Comparison of ENCODE assay signal across 9 cellular contexts in genomic region chr11:62654297-62654696, GRCh38. TPM values are rescaled to one million over a fixed set of nuclear protein-coding genes. Genes with fewer than 3 reads are reported as not detected.
DNase-seq lines count a peak whose midpoint lies in the region; ATAC-seq, FAIRE-seq and TF ChIP-seq lines count a peak whose summit lies in the region.
"Had no signal": no experiment of that assay in that cellular context is flagged by ENCODE, and none has a peak within 500 bp of the region (broad histone marks: within the 10 kb centered on the region; RNA-seq: fewer than 3 reads in every experiment).

No MANE protein-coding gene starts in this region.

- CTCF ChIA-PET in RWPE1 (lab: Yijun Ruan, JAX), result interaction anchor here (1.0 kb wide), 1 partner anchor 10 kb away, joined by 5 read pairs; the partner anchor contains the start of genes C11orf98 and CSKMT

- peaks cover 4% of the 10 kb centered on the region for H3K79me1 ChIP-seq in neuronal stem cell (ENCODE audit: low read depth, low read length)

- no peak overlapping the region for H3K4me3 ChIP-seq in neuronal stem cell (ENCODE audit: low read length in 2 of 2)

- TF ChIP-seq POLR2A in GM12892 (IDR thresholded peaks at IDR 0.05; ENCODE audit: low read depth, low read length), result no peak

- H2AK5ac ChIP-seq in neuronal stem cell (ENCODE audit: low read depth, low read length), result no peak overlapping the region

- no peak overlapping the region for H3K14ac ChIP-seq in neuronal stem cell (ENCODE audit: low read length)

- H3K27ac ChIP-seq in RWPE1 (peak overlapping the region; percentile 91), neuronal stem cell (replicated peaks; ENCODE audit: low read length) (no peak overlapping the region)

- H2AFZ ChIP-seq in neuronal stem cell (ENCODE audit: low read length), result no peak overlapping the region

- no peaks in the 10 kb centered on the region for H3K27me3 ChIP-seq in neuronal stem cell (ENCODE audit: control insufficient read depth in 3 of 3, insufficient read depth in 3 of 3, low read depth in 1 of 3, low read length in 3 of 3)

- H3K4me1 Mint-ChIP-seq in mesothelial cell of epicardium, result peaks cover 12% of the 10 kb centered on the region

- H3K27me3 Mint-ChIP-seq in mesothelial cell of epicardium (ENCODE audit: low read depth), result no peaks in the 10 kb centered on the region

- H3K4ac ChIP-seq in neuronal stem cell (ENCODE audit: low read length), result no peak overlapping the region

- peaks cover 4 to 10% of the 10 kb centered on the region in 2 donors for H3K36me3 ChIP-seq in neuronal stem cell (replicated peaks in 1 of 2; ENCODE audit: control insufficient read depth in 2 of 2, insufficient read depth in 2 of 2, low read length in 2 of 2)

- H3K4me3 Mint-ChIP-seq in mesothelial cell of epicardium, result peak overlapping the region; percentile 18

- TF ChIP-seq CTCF in RWPE1 (conservative IDR thresholded peaks at IDR 0.05; ENCODE audit: low read depth) (no peak), mesothelial cell of epicardium (IDR thresholded peaks at IDR 0.05; ENCODE audit: unreplicated experiment) (no peak)

- no peak overlapping the region for H4K8ac ChIP-seq in neuronal stem cell (ENCODE audit: low read depth, low read length)

- POLR2A ChIA-PET in RWPE1 (lab: Yijun Ruan, JAX; ENCODE audit: low non-redundant PET), result interaction anchor here (0.6 to 2.4 kb wide), 3 partner anchors 11 to 73 kb away, joined by 4 to 16 read pairs (median 4); partner anchors contain the start of genes C11orf98 and CSKMT

- H4K91ac ChIP-seq in neuronal stem cell (ENCODE audit: low read depth, low read length, poor library complexity), result no peak overlapping the region

- H3K36me3 Mint-ChIP-seq in mesothelial cell of epicardium, result peaks cover 4% of the 10 kb centered on the region

- no peak overlapping the region for H2BK5ac ChIP-seq in neuronal stem cell (ENCODE audit: low read length)

- no peak for DNase-seq in GM12892 (ENCODE audit: insufficient read length)
- no peak for DNase-seq in RWPE1 (ENCODE audit: low spot score)
- no peak for DNase-seq in mesothelial cell of epicardium (ENCODE audit: low spot score in 2 of 2, unreplicated experiment in 2 of 2)
- DNase-seq in neuronal stem cell (ENCODE audit: low spot score), result no peak
- DNase-seq: DMS153, NCI-H2107 had no signal

- H2BK12ac ChIP-seq in neuronal stem cell (ENCODE audit: low read length), result no peak overlapping the region

- H3K9me3 Mint-ChIP-seq in mesothelial cell of epicardium, result no peaks in the 10 kb centered on the region

- H3K4me1 ChIP-seq in neuronal stem cell (ENCODE audit: control insufficient read depth in 2 of 2, insufficient read depth in 1 of 2, low read depth in 1 of 2, low read length in 2 of 2), result peaks cover 0 to 4% of the 10 kb centered on the region in 2 donors

- FAIRE-seq in GM12892 (lab: Jason Lieb, UNC), result peak; percentile 50
- FAIRE-seq: RCC 7860 had no signal

- ATAC-seq in GM19351 (IDR thresholded peaks at IDR 0.05; ENCODE audit: unreplicated experiment), result no peak
- ATAC-seq in GM21360 (IDR thresholded peaks at IDR 0.05; ENCODE audit: unreplicated experiment), result no peak

- H3K27ac Mint-ChIP-seq in mesothelial cell of epicardium, result no peak overlapping the region

- 100% methylated on average over 1 of the region's 11 CpGs; no CpG with 5 or more reads in 1 of the 2 donors for WGBS in neuronal stem cell (ENCODE audit: extremely low coverage in 2 of 2, insufficient read length in 2 of 2, insufficient replicate concordance in 1 of 2), 2 donors

- no peaks in the 10 kb centered on the region for H3K9me3 ChIP-seq in neuronal stem cell (replicated peaks in 1 of 2; ENCODE audit: control insufficient read depth in 2 of 2, insufficient read depth in 1 of 2, low read depth in 1 of 2, low read length in 2 of 2)

- H3K23ac ChIP-seq in neuronal stem cell (ENCODE audit: low read depth, low read length, poor library complexity), result no peak overlapping the region

- H2BK120ac ChIP-seq in neuronal stem cell (ENCODE audit: low read depth, low read length), result no peak overlapping the region

- no peak overlapping the region for H3K9ac ChIP-seq in neuronal stem cell (ENCODE audit: low read depth, low read length, poor library complexity)

- no peak overlapping the region for H3K4me2 ChIP-seq in neuronal stem cell (ENCODE audit: insufficient read depth, low read length, poor library complexity, severe bottlenecking)

- no peak overlapping the region for H3K18ac ChIP-seq in neuronal stem cell (ENCODE audit: low read length)

- no peak overlapping the region for H2BK15ac ChIP-seq in neuronal stem cell (ENCODE audit: low read length)

RNA-seq across cellular contexts. Expression of gene INTS5, which starts 1.2 kb away (rescaled TPM):
- polyA plus RNA-seq in GM12892 (2012; ENCODE audit: missing spikeins), result 8.6 TPM
- 21.0 to 22.3 TPM (median 21.1 TPM) in 3 replicates for total RNA-seq in mesothelial cell of epicardium
- 8.4 TPM for polyA plus RNA-seq in neuronal stem cell (2013, experiment 1 of 2)
- 8.5 TPM for polyA plus RNA-seq in neuronal stem cell (2013, experiment 2 of 2)

RNA-seq across cellular contexts. Expression of gene GANAB, which starts 7.9 kb away (rescaled TPM):
- 59.1 TPM for polyA plus RNA-seq in GM12892 (2012; ENCODE audit: missing spikeins)
- total RNA-seq in mesothelial cell of epicardium, result 324 to 342 TPM (median 334 TPM) in 3 replicates
- 114 TPM for polyA plus RNA-seq in neuronal stem cell (2013, experiment 1 of 2)
- polyA plus RNA-seq in neuronal stem cell (2013, experiment 2 of 2), result 110 TPM

RNA-seq across cellular contexts. Expression of gene C11orf98, which starts 10.7 kb away (rescaled TPM):
- 105 TPM for polyA plus RNA-seq in GM12892 (2012; ENCODE audit: missing spikeins)
- 44.9 to 47.5 TPM (median 47.0 TPM) in 3 replicates for total RNA-seq in mesothelial cell of epicardium
- 116 TPM for polyA plus RNA-seq in neuronal stem cell (2013, experiment 1 of 2)
- 111 TPM for polyA plus RNA-seq in neuronal stem cell (2013, experiment 2 of 2)

RNA-seq across cellular contexts. Expression of gene CSKMT, which starts 10.8 kb away (rescaled TPM):
- polyA plus RNA-seq in GM12892 (2012; ENCODE audit: missing spikeins), result 21.9 TPM
- total RNA-seq in mesothelial cell of epicardium, result 17.1 to 20.6 TPM (median 18.7 TPM) in 3 replicates
- polyA plus RNA-seq in neuronal stem cell (2013, experiment 1 of 2), result 18.5 TPM
- polyA plus RNA-seq in neuronal stem cell (2013, experiment 2 of 2), result 17.0 TPM

RNA-seq across cellular contexts. Expression of gene UQCC3, which starts 17.2 kb away (rescaled TPM):
- 3.3 TPM for polyA plus RNA-seq in GM12892 (2012; ENCODE audit: missing spikeins)
- total RNA-seq in mesothelial cell of epicardium, result 7.3 to 8.4 TPM (median 8.0 TPM) in 3 replicates
- 11.6 TPM for polyA plus RNA-seq in neuronal stem cell (2013, experiment 1 of 2)
- 11.7 TPM for polyA plus RNA-seq in neuronal stem cell (2013, experiment 2 of 2)
